ENCODE assay signal across 22 cellular contexts in the genomic region with DNA sequence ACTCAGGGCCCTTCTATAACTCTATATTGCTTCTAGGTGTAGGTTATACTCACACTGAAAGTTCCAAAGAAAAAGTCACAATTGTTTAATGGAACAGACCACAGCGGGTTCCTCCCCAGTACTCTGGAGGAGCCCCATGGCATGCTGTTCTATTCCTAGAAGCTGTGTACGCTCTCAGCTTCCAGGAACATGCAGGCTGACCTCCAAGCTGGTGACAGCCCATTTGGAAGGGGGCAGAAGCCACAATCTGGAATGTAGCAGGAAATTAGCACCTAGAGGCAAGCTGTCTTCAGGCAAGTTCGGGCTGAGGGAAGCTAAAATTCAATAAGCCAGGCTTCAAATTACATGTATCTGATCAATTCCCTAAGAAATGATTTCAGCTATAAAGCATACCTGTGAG. TPM values are rescaled to one million over a fixed set of nuclear protein-coding genes. Genes with fewer than 3 reads are reported as not detected.
DNase-seq lines count a peak whose midpoint lies in the region; ATAC-seq and TF ChIP-seq lines count a peak whose summit lies in the region.
"Had no signal": no experiment of that assay in that cellular context is flagged by ENCODE, and none has a peak within 500 bp of the region (broad histone marks: within the 10 kb centered on the region; RNA-seq: fewer than 3 reads in every experiment).

No MANE protein-coding gene starts in this region.

- peaks cover 10% of the 10 kb centered on the region for H3K36me3 Mint-ChIP-seq in endodermal cell (ENCODE audit: low read depth)

- H3K9me3 ChIP-seq in cardiac muscle cell (ENCODE audit: low read depth) (no peaks in the 10 kb centered on the region), right cardiac atrium (ENCODE audit: control insufficient read depth, low read length) (peaks cover 3% of the 10 kb centered on the region), endodermal cell (ENCODE audit: control insufficient read depth, low read length) (no peaks in the 10 kb centered on the region)

- H3K4me3 ChIP-seq in cardiac muscle cell = no peak overlapping the region
- no peak overlapping the region for H3K4me3 ChIP-seq in right cardiac atrium (ENCODE audit: low read length)
- H3K4me3 ChIP-seq in endodermal cell (ENCODE audit: low read length) = no peak overlapping the region
- H3K4me3 ChIP-seq: GM12878, GM23248 had no signal

- TF ChIP-seq CTCF in cardiac muscle cell (IDR thresholded peaks at IDR 0.05; ENCODE audit: low read depth, low read length) (no peak), endodermal cell (conservative IDR thresholded peaks at IDR 0.05) (no peak)

- no peak overlapping the region for H3K4me3 Mint-ChIP-seq in endodermal cell
- H3K4me3 Mint-ChIP-seq: CD4-positive, alpha-beta memory T cell had no signal

- H3K9me3 Mint-ChIP-seq in endodermal cell = no peaks in the 10 kb centered on the region
- H3K9me3 Mint-ChIP-seq: CD4-positive, alpha-beta memory T cell had no signal

- no peaks in the 10 kb centered on the region for H3K27me3 Mint-ChIP-seq in endodermal cell (ENCODE audit: insufficient read depth)
- H3K27me3 Mint-ChIP-seq: CD4-positive, alpha-beta memory T cell had no signal

- H3K36me3 ChIP-seq in cardiac muscle cell (no peaks in the 10 kb centered on the region), endodermal cell (ENCODE audit: control insufficient read depth, insufficient read depth, low read length) (peaks cover 8% of the 10 kb centered on the region)

- no peak overlapping the region for H3K9ac ChIP-seq in endodermal cell (ENCODE audit: extremely low read depth, low read length, poor library complexity, severe bottlenecking)
- H3K9ac ChIP-seq: GM23248 had no signal

- H3K4me1 Mint-ChIP-seq in endodermal cell = no peaks in the 10 kb centered on the region

- DNase-seq in cardiac muscle cell (ENCODE audit: low read depth in 1 of 2, low spot score in 1 of 2) (peak in 1 of 2 donors; percentile 10), right cardiac atrium (no peak), left ventricle myocardium superior (no peak), Right ventricle myocardium superior (no peak), endodermal cell (peak; percentile 62), NCI-H510A (lab: John Stamatoyannopoulos, UW) (no peak), SKM-1 (lab: John Stamatoyannopoulos, UW; ENCODE audit: unreplicated experiment) (no peak)
- DNase-seq: C1 segment of cervical spinal cord; Calu3; CD4-positive, alpha-beta memory T cell; COR-L47; DMS79; EL; GDM1; GM23248; H7; HCEC 1CT had no signal

- no peak overlapping the region for H3K27ac Mint-ChIP-seq in endodermal cell
- H3K27ac Mint-ChIP-seq: CD4-positive, alpha-beta memory T cell had no signal

- peak overlapping the region; percentile 28 for H3K27ac ChIP-seq in cardiac muscle cell
- no peak overlapping the region for H3K27ac ChIP-seq in right cardiac atrium (ENCODE audit: low read length)
- no peak overlapping the region for H3K27ac ChIP-seq in endodermal cell (ENCODE audit: low read depth, low read length)
- H3K27ac ChIP-seq: GM23248 had no signal

- ATAC-seq in right cardiac atrium (no peak), left ventricle myocardium superior (peak; percentile 85), Right ventricle myocardium superior (ENCODE audit: poor library complexity) (no peak)
- ATAC-seq: GM12878 had no signal

- intact Hi-C loops in right cardiac atrium (cut with DNase I) (no loop called here), left ventricle myocardium superior (cut with micrococcal nuclease) (no loop called here), Right ventricle myocardium superior (cut with DNase I) (no loop called here)

- no peaks in the 10 kb centered on the region for H3K4me1 ChIP-seq in cardiac muscle cell (ENCODE audit: low read depth)
- no peaks in the 10 kb centered on the region for H3K4me1 ChIP-seq in right cardiac atrium (ENCODE audit: control insufficient read depth, insufficient read depth, low read length)
- no peaks in the 10 kb centered on the region for H3K4me1 ChIP-seq in endodermal cell (ENCODE audit: control insufficient read depth, insufficient read depth, low read length)

- H3K27me3 ChIP-seq in cardiac muscle cell (no peaks in the 10 kb centered on the region), right cardiac atrium (ENCODE audit: control insufficient read depth, insufficient read depth) (no peaks in the 10 kb centered on the region), endodermal cell (ENCODE audit: control insufficient read depth, insufficient read depth, low read length, poor library complexity, severe bottlenecking) (no peaks in the 10 kb centered on the region)

- WGBS in right cardiac atrium = 63% methylated on average over 3 of the region's 3 CpGs
- WGBS in endodermal cell (ENCODE audit: insufficient coverage in 1 of 2, insufficient read length in 1 of 2), 2 experiments = 87 to 94% methylated on average over 3 of the region's 3 CpGs

RNA-seq across cellular contexts. Expression of gene QDPR, which starts 31.4 kb away (rescaled TPM):
- total RNA-seq in cardiac muscle cell (80.7 and 89.1 TPM in 2 replicates), right cardiac atrium (10 to 100 TPM; 33.8 to 48.1 (median 44.9) TPM), left ventricle myocardium superior (53.6 TPM), Right ventricle myocardium superior (51.0 TPM), endodermal cell (10 to 100 TPM; 28.2 to 36.3 TPM)
- polyA plus RNA-seq in cardiac muscle cell (63.8 and 115 TPM in 2 replicates), right cardiac atrium (53.9 TPM)
- polyA plus RNA-seq in endodermal cell (2013, experiment 1 of 2) = 29.0 TPM
- 28.5 TPM for polyA plus RNA-seq in endodermal cell (2013, experiment 2 of 2)

RNA-seq across cellular contexts. Expression of gene CLRN2, which starts 34.4 kb away (rescaled TPM):
- total RNA-seq in cardiac muscle cell (not detected in 2 replicates), right cardiac atrium (not detected), left ventricle myocardium superior (not detected), Right ventricle myocardium superior (not detected), endodermal cell (not detected)
- polyA plus RNA-seq in cardiac muscle cell (not detected in 2 replicates), right cardiac atrium (not detected)
- not detected for polyA plus RNA-seq in endodermal cell (2013, experiment 1 of 2)
- polyA plus RNA-seq in endodermal cell (2013, experiment 2 of 2) = not detected
- total RNA-seq: A172; A673; Calu3; CD4-positive, alpha-beta memory T cell; GM12878; GM23248; H1; H7 had no signal
- polyA plus RNA-seq: BJ; CD4-positive, alpha-beta memory T cell; GM12878; GM23248; H1 had no signal
